ENCODE assay signal across 10 cellular contexts in the genomic region with DNA sequence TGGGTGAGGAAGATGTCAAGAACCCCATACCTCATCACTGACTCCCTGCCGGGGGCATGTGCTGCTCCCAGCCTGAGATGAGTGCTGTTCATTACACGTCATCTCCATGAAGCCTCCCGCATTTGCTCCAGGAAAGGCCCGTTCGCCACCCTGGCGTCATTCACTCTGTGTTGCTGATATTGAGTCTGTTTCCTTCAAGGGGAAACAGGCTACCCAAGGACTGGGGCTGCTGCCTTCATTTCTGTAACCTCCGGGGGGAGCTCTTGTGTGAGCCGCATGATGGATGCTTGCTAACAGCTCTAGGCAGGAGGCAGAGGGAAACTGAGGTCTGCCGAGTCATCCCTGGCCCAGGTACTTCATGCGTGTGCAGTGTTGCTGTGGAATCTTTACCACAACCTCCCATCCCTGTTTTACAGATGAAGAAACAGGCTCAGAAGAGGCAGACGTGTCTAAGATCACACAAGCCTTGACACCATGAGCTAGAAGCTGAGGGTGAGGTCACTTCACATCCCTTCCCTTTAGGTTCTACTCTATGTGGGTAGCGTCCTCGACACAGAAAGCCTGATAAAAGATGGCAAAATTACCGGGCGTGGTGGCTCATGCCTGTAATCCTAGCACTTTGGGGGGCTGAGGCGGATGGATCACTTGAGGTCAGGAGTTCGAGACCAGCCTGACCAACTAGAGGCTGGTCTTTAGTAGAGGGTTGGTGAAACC. TPM values are rescaled to one million over a fixed set of nuclear protein-coding genes. Genes with fewer than 3 reads are reported as not detected.
A peak's percentile ranks its signal among the peaks of the same experiment; 100 is the strongest.
DNase-seq lines count a peak whose midpoint lies in the region; ATAC-seq, FAIRE-seq and TF ChIP-seq lines count a peak whose summit lies in the region.
"Had no signal": no experiment of that assay in that cellular context is flagged by ENCODE, and none has a peak within 500 bp of the region (broad histone marks: within the 10 kb centered on the region; RNA-seq: fewer than 3 reads in every experiment).

No MANE protein-coding gene starts in this region.

- H3K9me3 ChIP-seq in MM.1S (replicated peaks; ENCODE audit: insufficient read depth, low read length) (no peaks in the 10 kb centered on the region), GM12878 (replicated peaks; ENCODE audit: control insufficient read depth, insufficient read depth, low read length) (no peaks in the 10 kb centered on the region), neural progenitor cell (ENCODE audit: low read depth) (no peaks in the 10 kb centered on the region)
- H3K9me3 ChIP-seq: adrenal gland had no signal

- no peaks in the 10 kb centered on the region for H3K9me2 ChIP-seq in MM.1S (replicated peaks; ENCODE audit: insufficient read depth, low read length)

- no peaks in the 10 kb centered on the region for H3K9me3 Mint-ChIP-seq in neural progenitor cell

- H3F3A ChIP-seq in MM.1S (ENCODE audit: insufficient read depth, low read length) (peaks cover 19% of the 10 kb centered on the region), neural progenitor cell (ENCODE audit: low read depth) (peaks cover 49% of the 10 kb centered on the region)

- no peaks in the 10 kb centered on the region for H3K27me3 ChIP-seq in MM.1S (replicated peaks; ENCODE audit: insufficient read depth, low read length)
- no peaks in the 10 kb centered on the region for H3K27me3 ChIP-seq in GM12878 (replicated peaks in 1 of 2; ENCODE audit: control insufficient read depth in 2 of 2, insufficient read depth in 2 of 2, low read length in 1 of 2)
- H3K27me3 ChIP-seq in neural progenitor cell: no peaks in the 10 kb centered on the region
- H3K27me3 ChIP-seq: adrenal gland had no signal

- TF ChIP-seq EP300 in GM12878 (IDR thresholded peaks at IDR 0.05; ENCODE audit: borderline replicate concordance in 1 of 2, control insufficient read depth in 1 of 2, low read depth in 2 of 2, low read length in 2 of 2): no peak

- no peak for FAIRE-seq in GM12878 (lab: Jason Lieb, UNC)

- SMC1A ChIA-PET in GM12878 (lab: Charles Lee; ENCODE audit: uncharacterized antibody, unreplicated experiment): interaction anchor here (1.0 to 1.8 kb wide), 8 partner anchors 16 to 463 kb away, joined by 3 to 14 read pairs (median 3); no protein-coding TSS in a partner anchor

- no TSS peak for BruUV-seq in GM12878 (replicated peaks; lab: Mats Ljungman, UMichigan)

- peaks cover 37% of the 10 kb centered on the region for H3K79me2 ChIP-seq in MM.1S (ENCODE audit: low read length)
- peaks cover 43% of the 10 kb centered on the region for H3K79me2 ChIP-seq in GM12878 (ENCODE audit: control insufficient read depth, insufficient read depth, low read length)
- peaks cover 34% of the 10 kb centered on the region for H3K79me2 ChIP-seq in neural progenitor cell (ENCODE audit: low read depth)

- H3K27me3 Mint-ChIP-seq in neural progenitor cell (ENCODE audit: insufficient read depth, low read depth): peaks cover 2% of the 10 kb centered on the region

- RAD21 ChIA-PET in GM12878 (lab: Charles Lee; ENCODE audit: unreplicated experiment): interaction anchor here (0.6 to 1.5 kb wide), 11 partner anchors 13 to 579 kb away, joined by 3 to 7 read pairs (median 3); a partner anchor contains a TSS

- POLR2A ChIA-PET in GM12878 (lab: Charles Lee): interaction anchor here (0.6 to 0.8 kb wide), 4 partner anchors 40 to 418 kb away, joined by 3 to 6 read pairs (median 4); a partner anchor contains a TSS

- H3K27ac Mint-ChIP-seq in neural progenitor cell: no peak overlapping the region

- intact Hi-C loops in GM12878 (cut with micrococcal nuclease; ENCODE audit: unreplicated experiment): loop anchor here (5.0 kb wide), 1 partner anchor 52 kb away; a partner anchor contains a TSS

- H3K4me1 ChIP-seq in MM.1S (ENCODE audit: low read length) (peaks cover 5% of the 10 kb centered on the region), GM12878 (ENCODE audit: control insufficient read depth, insufficient read depth, low read length) (peaks cover 16% of the 10 kb centered on the region), neural progenitor cell (peaks cover 26% of the 10 kb centered on the region)

- no peaks in the 10 kb centered on the region for H3K36me3 Mint-ChIP-seq in neural progenitor cell

- H3K4me2 ChIP-seq in MM.1S (ENCODE audit: low read depth, low read length) (no peak overlapping the region), GM12878 (ENCODE audit: control insufficient read depth, insufficient read depth) (peak overlapping the region; percentile 31), neural progenitor cell (peak overlapping the region; percentile 11)

- TF ChIP-seq POLR2A in GM12878 (IDR thresholded peaks at IDR 0.05; ENCODE audit: low read depth, low read length): no peak

- 75% methylated on average over 17 of the region's 17 CpGs for WGBS in GM12878 (ENCODE audit: insufficient coverage, insufficient replicate concordance, low lambda C conversion rate, missing lambda C conversion rate)

- H3K4me1 Mint-ChIP-seq in neural progenitor cell: peaks cover 50% of the 10 kb centered on the region

- no peaks in the 10 kb centered on the region for H3K36me3 ChIP-seq in MM.1S (replicated peaks; ENCODE audit: insufficient read depth, low read length)
- H3K36me3 ChIP-seq in GM12878 (ENCODE audit: control insufficient read depth in 2 of 2, insufficient read depth in 2 of 2, low read length in 1 of 2): no peaks in the 10 kb centered on the region
- no peaks in the 10 kb centered on the region for H3K36me3 ChIP-seq in neural progenitor cell
- H3K36me3 ChIP-seq: adrenal gland had no signal

- CTCF ChIA-PET in GM12878 (lab: Yijun Ruan, JAX): interaction anchor here (0.6 to 7.0 kb wide), 22 partner anchors 12 to 514 kb away, joined by 3 to 71 read pairs (median 4); a partner anchor contains a TSS

- no peak for ATAC-seq in GM12878
- ATAC-seq in HG03520 (IDR thresholded peaks at IDR 0.05; ENCODE audit: unreplicated experiment): no peak
- no peak for ATAC-seq in GM18870 (IDR thresholded peaks at IDR 0.05; ENCODE audit: unreplicated experiment)
- ATAC-seq in GM18867 (IDR thresholded peaks at IDR 0.05; ENCODE audit: unreplicated experiment): no peak

- no peak overlapping the region for H3K27ac ChIP-seq in MM.1S (ENCODE audit: low read length)
- no peak overlapping the region for H3K27ac ChIP-seq in GM12878 (ENCODE audit: control insufficient read depth, insufficient read depth)
- no peak overlapping the region for H3K27ac ChIP-seq in neural progenitor cell

- H2AFZ ChIP-seq in MM.1S (ENCODE audit: low read length) (no peak overlapping the region), GM12878 (ENCODE audit: control insufficient read depth, low read depth, low read length) (no peak overlapping the region), neural progenitor cell (replicated peaks) (no peak overlapping the region)

- H3K9ac ChIP-seq in MM.1S (ENCODE audit: low read length) (no peak overlapping the region), GM12878 (ENCODE audit: control insufficient read depth, insufficient read depth, low read length) (no peak overlapping the region), neural progenitor cell (no peak overlapping the region)

- DNase-seq in DMS 273 treated with DMSO at 0.1 percent for 48 hours (lab: John Stamatoyannopoulos, UW) (peak; percentile 12), MM.1S (no peak), GM12878 (ENCODE audit: low read depth, low spot score) (no peak), neural progenitor cell (ENCODE audit: low spot score) (peak; percentile 51), T1000 (lab: John Stamatoyannopoulos, UW) (no peak)

- peak overlapping the region; percentile 62 for H3K4me3 Mint-ChIP-seq in neural progenitor cell

- H4K20me1 ChIP-seq in MM.1S (ENCODE audit: insufficient read depth, low read length): no peaks in the 10 kb centered on the region
- H4K20me1 ChIP-seq in GM12878 (ENCODE audit: control insufficient read depth, insufficient read depth): peaks cover 7% of the 10 kb centered on the region; the same call in 1 of the 2 replicates
- H4K20me1 ChIP-seq in neural progenitor cell (ENCODE audit: low read depth): peaks cover 63% of the 10 kb centered on the region

- in situ Hi-C loops in GM12878 (cut with MboI): loop anchor here (5.0 kb wide), 2 partner anchors 242 to 412 kb away; no protein-coding TSS in a partner anchor

- TF ChIP-seq CTCF in MM.1S (IDR thresholded peaks at IDR 0.05; ENCODE audit: low read length): peak; percentile 18; the same call in 1 of the 2 replicates
- TF ChIP-seq CTCF in GM12878 (IDR thresholded peaks at IDR 0.05 in 2 of 3, conservative IDR thresholded peaks at IDR 0.05 in 1 of 3; ENCODE audit: control insufficient read depth in 2 of 3, extremely low read depth in 1 of 3, insufficient read depth in 1 of 3, low read depth in 3 of 3, low read length in 3 of 3): peak; percentile 49 to 60 (median 53)
- peak; percentile 57 for TF ChIP-seq CTCF in neural progenitor cell (IDR thresholded peaks at IDR 0.05)

- H3K4me3 ChIP-seq in MM.1S (ENCODE audit: low read length) (no peak overlapping the region), GM12878 (no peak overlapping the region; the same call in 1 of the 2 replicates), neural progenitor cell (no peak overlapping the region)
- H3K4me3 ChIP-seq: adrenal gland, skin epidermis had no signal

- peak; percentile 47 for TF ChIP-seq RAD21 in GM12878 (IDR thresholded peaks at IDR 0.05; ENCODE audit: insufficient read depth, low read depth, low read length)

RNA-seq across cellular contexts. Expression of a gene that starts 3.5 kb away (rescaled TPM):
- total RNA-seq in GM12878 (2013; cell fraction: nucleolus; rRNA removed): 13.7 and 13.8 TPM in 2 replicates
- total RNA-seq in GM12878 (2014; rRNA removed) (6.6 and 7.6 TPM in 2 replicates), GM12878 (2014; rRNA removed; fragmentation: Illumina TruSeq; extraction: Trizol) (2.3 and 2.8 TPM in 2 replicates), GM12878 (2021) (11.5 and 13.2 TPM in 2 replicates), neural progenitor cell (ENCODE audit: low replicate concordance) (5.4 and 7.6 TPM in 2 replicates)
- 2.3 TPM for polyA plus RNA-seq in GM12878 (2011; ENCODE audit: low read depth)
- polyA plus RNA-seq in GM12878 (2011; rRNA removed) (3.2 and 3.6 TPM in 2 replicates), GM12878 (2014; fragmentation: Illumina TruSeq; extraction: Trizol) (0.89 and 1.5 TPM in 2 replicates), GM12878 (2014; fragmentation: Nextera tagmentation; extraction: Ambion mirVana) (under 1 TPM; 0.06 to 0.51 TPM), GM12878 (2014; rRNA removed) (7.7 and 9.3 TPM in 2 replicates), GM12878 (2016; fragmentation: Nextera tagmentation; extraction: Ambion mirVana) (10 to 100 TPM in 1 of 2 experiments, 1 to 10 TPM in 1; 9.8 to 12.0 TPM)
- 7.3 and 10.6 TPM in 2 replicates for polyA plus RNA-seq in GM12878 (2011; cell fraction: cytosol; rRNA removed)
- polyA plus RNA-seq in GM12878 (2011; cell fraction: nucleus; rRNA removed): 54.0 and 79.7 TPM in 2 replicates
- 6.7 and 11.5 TPM in 2 replicates for polyA plus RNA-seq in GM12878 (2012)
- polyA minus RNA-seq in GM12878 (2011; rRNA and poly(A)+ RNA removed): 4.7 and 8.0 TPM in 2 replicates
- polyA minus RNA-seq in GM12878 (2011; cell fraction: cytosol; rRNA and poly(A)+ RNA removed): 6.7 and 8.6 TPM in 2 replicates
- 9.9 and 16.3 TPM in 2 replicates for polyA minus RNA-seq in GM12878 (2011; cell fraction: nucleus; rRNA and poly(A)+ RNA removed)

RNA-seq across cellular contexts. Expression of a gene that starts 13.2 kb away (rescaled TPM):
- not detected in 2 replicates for total RNA-seq in GM12878 (2013; cell fraction: nucleolus; rRNA removed)
- 0.05 and 0.06 TPM in 2 replicates for total RNA-seq in GM12878 (2014; rRNA removed)
- 0.09 TPM in 1 of 2 replicates, not detected in the other for total RNA-seq in GM12878 (2014; rRNA removed; fragmentation: Illumina TruSeq; extraction: Trizol)
- total RNA-seq in GM12878 (2021): 0.16 and 0.26 TPM in 2 replicates
- not detected for polyA plus RNA-seq in GM12878 (2011; ENCODE audit: low read depth)
- 0.06 and 0.07 TPM in 2 replicates for polyA plus RNA-seq in GM12878 (2011; rRNA removed)
- polyA plus RNA-seq in GM12878 (2011; cell fraction: cytosol; rRNA removed): 0.10 and 0.15 TPM in 2 replicates
- 0.06 TPM in 1 of 2 replicates, not detected in the other for polyA plus RNA-seq in GM12878 (2011; cell fraction: nucleus; rRNA removed)
- polyA plus RNA-seq in GM12878 (2012): 0.07 and 0.09 TPM in 2 replicates
- polyA plus RNA-seq in GM12878 (2014; fragmentation: Illumina TruSeq; extraction: Trizol): 0.03 TPM in 1 of 2 replicates, not detected in the other
- polyA plus RNA-seq in GM12878 (2014; fragmentation: Nextera tagmentation; extraction: Ambion mirVana): under 1 TPM in 1 of 2 experiments, not detected in 1; 0.04 TPM
- 0.08 and 0.20 TPM in 2 replicates for polyA plus RNA-seq in GM12878 (2014; rRNA removed)
- under 1 TPM; 0.09 to 0.25 TPM for polyA plus RNA-seq in GM12878 (2016; fragmentation: Nextera tagmentation; extraction: Ambion mirVana)
- polyA minus RNA-seq in GM12878 (2011; rRNA and poly(A)+ RNA removed): 0.10 and 0.15 TPM in 2 replicates
- not detected in 2 replicates for polyA minus RNA-seq in GM12878 (2011; cell fraction: cytosol; rRNA and poly(A)+ RNA removed)
- 0.12 TPM in 1 of 2 replicates, not detected in the other for polyA minus RNA-seq in GM12878 (2011; cell fraction: nucleus; rRNA and poly(A)+ RNA removed)
- 0.19 and 0.53 TPM in 2 replicates for total RNA-seq in neural progenitor cell (ENCODE audit: low replicate concordance)

RNA-seq across cellular contexts. Expression of a gene that starts 16.2 kb away (rescaled TPM):
- 0.23 TPM in 1 of 2 replicates, not detected in the other for total RNA-seq in GM12878 (2013; cell fraction: nucleolus; rRNA removed)
- total RNA-seq in GM12878 (2014; rRNA removed) (0.05 and 0.45 TPM in 2 replicates), GM12878 (2014; rRNA removed; fragmentation: Illumina TruSeq; extraction: Trizol) (0.05 and 0.13 TPM in 2 replicates), GM12878 (2021) (0.24 and 0.49 TPM in 2 replicates), neural progenitor cell (ENCODE audit: low replicate concordance) (0.09 TPM in 1 of 2 replicates, not detected in the other)
- polyA plus RNA-seq in GM12878 (2011; ENCODE audit: low read depth): 0.41 TPM
- polyA plus RNA-seq in GM12878 (2011; rRNA removed) (0.19 and 0.41 TPM in 2 replicates), GM12878 (2014; fragmentation: Illumina TruSeq; extraction: Trizol) (0.06 and 0.26 TPM in 2 replicates), GM12878 (2014; fragmentation: Nextera tagmentation; extraction: Ambion mirVana) (not detected), GM12878 (2014; rRNA removed) (0.06 and 2.3 TPM in 2 replicates), GM12878 (2016; fragmentation: Nextera tagmentation; extraction: Ambion mirVana) (under 1 TPM; 0.38 to 0.42 TPM)
- 0.12 and 0.31 TPM in 2 replicates for polyA plus RNA-seq in GM12878 (2011; cell fraction: cytosol; rRNA removed)
- 0.50 and 0.81 TPM in 2 replicates for polyA plus RNA-seq in GM12878 (2011; cell fraction: nucleus; rRNA removed)
- 1.4 and 1.8 TPM in 2 replicates for polyA plus RNA-seq in GM12878 (2012)
- 0.51 and 1.1 TPM in 2 replicates for polyA minus RNA-seq in GM12878 (2011; rRNA and poly(A)+ RNA removed)
- polyA minus RNA-seq in GM12878 (2011; cell fraction: cytosol; rRNA and poly(A)+ RNA removed): 0.80 TPM in 1 of 2 replicates, not detected in the other
- polyA minus RNA-seq in GM12878 (2011; cell fraction: nucleus; rRNA and poly(A)+ RNA removed): 0.73 and 0.96 TPM in 2 replicates

RNA-seq across cellular contexts. Expression of a gene that starts 27.2 kb away (rescaled TPM):
- total RNA-seq in GM12878 (2013; cell fraction: nucleolus; rRNA removed): not detected in 2 replicates
- total RNA-seq in GM12878 (2014; rRNA removed): not detected in 2 replicates
- not detected in 2 replicates for total RNA-seq in GM12878 (2014; rRNA removed; fragmentation: Illumina TruSeq; extraction: Trizol)
- total RNA-seq in GM12878 (2021): not detected in 2 replicates
- polyA plus RNA-seq in GM12878 (2011; ENCODE audit: low read depth): 18.5 TPM
- not detected in 2 replicates for polyA plus RNA-seq in GM12878 (2011; rRNA removed)
- polyA plus RNA-seq in GM12878 (2011; cell fraction: cytosol; rRNA removed): not detected in 2 replicates
- not detected in 2 replicates for polyA plus RNA-seq in GM12878 (2011; cell fraction: nucleus; rRNA removed)
- polyA plus RNA-seq in GM12878 (2012): 0.11 and 0.24 TPM in 2 replicates
- not detected in 2 replicates for polyA plus RNA-seq in GM12878 (2014; fragmentation: Illumina TruSeq; extraction: Trizol)
- polyA plus RNA-seq in GM12878 (2014; fragmentation: Nextera tagmentation; extraction: Ambion mirVana): 1 to 10 TPM; 3.6 to 4.3 TPM
- not detected in 2 replicates for polyA plus RNA-seq in GM12878 (2014; rRNA removed)
- polyA plus RNA-seq in GM12878 (2016; fragmentation: Nextera tagmentation; extraction: Ambion mirVana): 1 to 10 TPM; 4.6 to 4.8 TPM
- polyA minus RNA-seq in GM12878 (2011; rRNA and poly(A)+ RNA removed): not detected in 2 replicates
- polyA minus RNA-seq in GM12878 (2011; cell fraction: cytosol; rRNA and poly(A)+ RNA removed): not detected in 2 replicates
- not detected in 2 replicates for polyA minus RNA-seq in GM12878 (2011; cell fraction: nucleus; rRNA and poly(A)+ RNA removed)
- total RNA-seq in neural progenitor cell (ENCODE audit: low replicate concordance): not detected in 2 replicates

RNA-seq across cellular contexts. Expression of a gene that starts 27.6 kb away (rescaled TPM):
- total RNA-seq in GM12878 (2013; cell fraction: nucleolus; rRNA removed): not detected in 2 replicates
- total RNA-seq in GM12878 (2014; rRNA removed): not detected in 2 replicates
- total RNA-seq in GM12878 (2014; rRNA removed; fragmentation: Illumina TruSeq; extraction: Trizol): not detected in 2 replicates
- total RNA-seq in GM12878 (2021): not detected in 2 replicates
- not detected for polyA plus RNA-seq in GM12878 (2011; ENCODE audit: low read depth)
- not detected in 2 replicates for polyA plus RNA-seq in GM12878 (2011; rRNA removed)
- not detected in 2 replicates for polyA plus RNA-seq in GM12878 (2011; cell fraction: cytosol; rRNA removed)
- polyA plus RNA-seq in GM12878 (2011; cell fraction: nucleus; rRNA removed): not detected in 2 replicates
- not detected in 2 replicates for polyA plus RNA-seq in GM12878 (2012)
- polyA plus RNA-seq in GM12878 (2014; fragmentation: Illumina TruSeq; extraction: Trizol): not detected in 2 replicates
- polyA plus RNA-seq in GM12878 (2014; fragmentation: Nextera tagmentation; extraction: Ambion mirVana): not detected
- not detected in 2 replicates for polyA plus RNA-seq in GM12878 (2014; rRNA removed)
- not detected for polyA plus RNA-seq in GM12878 (2016; fragmentation: Nextera tagmentation; extraction: Ambion mirVana)
- polyA minus RNA-seq in GM12878 (2011; rRNA and poly(A)+ RNA removed): not detected in 2 replicates
- polyA minus RNA-seq in GM12878 (2011; cell fraction: cytosol; rRNA and poly(A)+ RNA removed): not detected in 2 replicates
- polyA minus RNA-seq in GM12878 (2011; cell fraction: nucleus; rRNA and poly(A)+ RNA removed): not detected in 2 replicates
- not detected in 2 replicates for total RNA-seq in neural progenitor cell (ENCODE audit: low replicate concordance)
- total RNA-seq: adrenal gland had no signal

Comparison
In these comparisons a context has a peak if more than half of its experiments do, and no peak if none do; other contexts are left out.
1. DNase-seq: peak in DMS 273 treated with DMSO at 0.1 percent for 48 hours (single experiment) and neural progenitor cell (single experiment); none in MM.1S (single experiment), GM12878 (single experiment) and T1000 (single experiment).
2. Peak in every context shown above with its lines, with median percentiles within 50 percentile points of each other: CTCF ChIP-seq.